1 cellular context compared by ENCODE assay signal in genomic region chr3:50350527-50351317, GRCh38.
TF ChIP-seq lines count a peak whose summit lies in the region.

Gene CYB561D2 (plus strand): TSS chr3:50350862. CDS start chr3:50351434, 572 bp downstream.
Gene NPRL2 (minus strand): TSS chr3:50350775. CDS start chr3:50350652, 123 bp downstream.

TF ChIP-seq in GM12878, 131 proteins besides CTCF, POLR2A, EP300 and RAD21 (continued from another document):
- TF ChIP-seq ZNF592 (IDR thresholded peaks at IDR 0.05) (no peak), HDAC6 (IDR thresholded peaks at IDR 0.05; ENCODE audit: unreplicated experiment) (no peak), GABPA (IDR thresholded peaks at IDR 0.05; ENCODE audit: low read depth) (peak; percentile 89), SMAD5 (IDR thresholded peaks at IDR 0.05; ENCODE audit: low read depth) (peak; percentile 87; the same call in 1 of the 2 replicates), KDM1A (IDR thresholded peaks at IDR 0.05; ENCODE audit: borderline replicate concordance) (no peak), TAF1 (IDR thresholded peaks at IDR 0.05; ENCODE audit: borderline replicate concordance, low read depth, low read length) (peak; percentile 64; the same call in 1 of the 2 replicates), MXI1 (IDR thresholded peaks at IDR 0.05; ENCODE audit: low read depth, low read length) (peak; percentile 72), CBFB (IDR thresholded peaks at IDR 0.05; ENCODE audit: low read depth) (0 out of 2 replicates have a peak, but pooled peaks have one; percentile 24), PBX3 (IDR thresholded peaks at IDR 0.05; ENCODE audit: insufficient replicate concordance, low read depth, low read length) (peak; percentile 47), CBX5 (IDR thresholded peaks at IDR 0.05; ENCODE audit: low read depth) (no peak), ZZZ3 (IDR thresholded peaks at IDR 0.05; ENCODE audit: control insufficient read depth, insufficient read length, low read depth) (no peak), ZNF384 (IDR thresholded peaks at IDR 0.05; ENCODE audit: borderline replicate concordance, low read depth, low read length) (0 out of 2 replicates have a peak, but pooled peaks have one; percentile 29), ELK1 (IDR thresholded peaks at IDR 0.05; ENCODE audit: low read depth, low read length) (peak; percentile 69), POLR2AphosphoS2 (IDR thresholded peaks at IDR 0.05; ENCODE audit: low read depth, low read length) (peak; percentile 92), RCOR1 (conservative IDR thresholded peaks at IDR 0.05; ENCODE audit: low read depth, low read length) (no peak), MAX (IDR thresholded peaks at IDR 0.05; ENCODE audit: low read depth, low read length) (peak; percentile 96), ZSCAN29 (IDR thresholded peaks at IDR 0.05) (no peak), BHLHE40 (IDR thresholded peaks at IDR 0.05; ENCODE audit: borderline replicate concordance in 1 of 2, low read depth in 2 of 2, low read length in 1 of 2) (peak in 1 of 2 experiments; percentile 27; a peak in 1 of 4 replicates), SRF (IDR thresholded peaks at IDR 0.05; ENCODE audit: low read depth in 2 of 2, low read length in 2 of 2) (peak in 1 of 2 experiments; percentile 78; a peak in 2 of 4 replicates), ZNF274 (IDR thresholded peaks at IDR 0.05; ENCODE audit: insufficient read depth, insufficient read length) (no peak), CREB1 (IDR thresholded peaks at IDR 0.05; ENCODE audit: low read depth) (peak; percentile 91), SKIL (IDR thresholded peaks at IDR 0.05; ENCODE audit: low read depth, poor library complexity, severe bottlenecking) (no peak), CHD1 (IDR thresholded peaks at IDR 0.05; ENCODE audit: low read depth, low read length) (0 out of 2 replicates have a peak, but pooled peaks have one; percentile 62), MTA2 (IDR thresholded peaks at IDR 0.05; ENCODE audit: low read depth) (peak; percentile 48; the same call in 1 of the 2 replicates), ESRRA (IDR thresholded peaks at IDR 0.05; ENCODE audit: low read length) (peak; percentile 53; the same call in 1 of the 2 replicates), LARP7 (IDR thresholded peaks at IDR 0.05) (peak; percentile 92), CHD4 (IDR thresholded peaks at IDR 0.05) (no peak), IKZF1 (conservative IDR thresholded peaks at IDR 0.05) (peak; percentile 100), FOXK2 (IDR thresholded peaks at IDR 0.05) (no peak), SMC3 (IDR thresholded peaks at IDR 0.05; ENCODE audit: borderline replicate concordance, low read length) (no peak), MEF2B (IDR thresholded peaks at IDR 0.05; ENCODE audit: partially characterized antibody, poor library complexity, severe bottlenecking) (no peak), BRCA1 (IDR thresholded peaks at IDR 0.05; ENCODE audit: low read depth, low read length) (no peak), RB1 (IDR thresholded peaks at IDR 0.05; ENCODE audit: borderline replicate concordance) (peak; percentile 63; the same call in 1 of the 2 replicates), IRF4 (IDR thresholded peaks at IDR 0.05; ENCODE audit: low read depth, low read length) (no peak), NR2C1 (IDR thresholded peaks at IDR 0.05) (peak; percentile 94), NFIC (IDR thresholded peaks at IDR 0.05; ENCODE audit: low read depth, low read length) (no peak), ZNF217 (IDR thresholded peaks at IDR 0.05) (no peak), PKNOX1 (IDR thresholded peaks at IDR 0.05) (0 out of 2 replicates have a peak, but pooled peaks have one; percentile 57), RAD51 (IDR thresholded peaks at IDR 0.05) (no peak)
